Comparison of ENCODE assay signal across 8 cellular contexts in genomic region chr4:147707892-147708672, GRCh38. TPM values are rescaled to one million over a fixed set of nuclear protein-coding genes. Genes with fewer than 3 reads are reported as not detected.
DNase-seq lines count a peak whose midpoint lies in the region; ATAC-seq and TF ChIP-seq lines count a peak whose summit lies in the region.

No MANE protein-coding gene starts in this region.

- intact Hi-C loops in stomach (cut with DNase I; ENCODE audit: low total_unique reads): loop anchor here (5.0 kb wide), 1 partner anchor 159 kb away; no protein-coding TSS in a partner anchor

- H3K36me3 ChIP-seq in lung (ENCODE audit: control insufficient read depth in 2 of 2, insufficient read depth in 2 of 2, low read length in 2 of 2) (no peaks in the 10 kb centered on the region), stomach (no peaks in the 10 kb centered on the region)

- TF ChIP-seq CTCF in WI38 (IDR thresholded peaks at IDR 0.05; ENCODE audit: low read depth, low read length): peak; percentile 49; the same call in 1 of the 2 replicates
- TF ChIP-seq CTCF in lung (IDR thresholded peaks at IDR 0.05; ENCODE audit: control extremely low read depth, extremely low read depth): peak; percentile 89
- peak in 5 of 7 experiments; percentile 76 to 95 (median 86) for TF ChIP-seq CTCF in stomach (IDR thresholded peaks at IDR 0.05)

- H3K27me3 ChIP-seq in lung (ENCODE audit: control insufficient read depth, insufficient read depth) (no peaks in the 10 kb centered on the region), stomach (no peaks in the 10 kb centered on the region)

- H3K4me3 ChIP-seq in WI38 (ENCODE audit: low read depth, low read length): no peak overlapping the region
- no peak overlapping the region for H3K4me3 ChIP-seq in lung
- no peak overlapping the region for H3K4me3 ChIP-seq in stomach

- H3K4me1 ChIP-seq in lung (ENCODE audit: control insufficient read depth in 2 of 2, insufficient read depth in 2 of 2, low read length in 2 of 2) (no peaks in the 10 kb centered on the region), stomach (peaks cover 0 to 13% (median 4%) of the 10 kb centered on the region in 4 donors)

- TF ChIP-seq RAD21 in Ishikawa (IDR thresholded peaks at IDR 0.05; ENCODE audit: low read depth): peak; percentile 91

- peak; percentile 63 for DNase-seq in DMS53 (lab: John Stamatoyannopoulos, UW)
- peak; percentile 45 to 60 for DNase-seq in dermis microvascular lymphatic vessel endothelial cell (ENCODE audit: low read depth in 2 of 2)
- peak; percentile 43 for DNase-seq in lung (ENCODE audit: low spot score)
- peak; percentile 68 for DNase-seq in stomach
- no peak for DNase-seq in 8988T

- 40 to 51% methylated on average over 7 of the region's 7 CpGs for WGBS in lung, 2 donors
- 26 to 42% (median 32%) methylated on average over 7 of the region's 7 CpGs for WGBS in stomach, 5 donors

- peak; percentile 57 for ATAC-seq in GM19463 (IDR thresholded peaks at IDR 0.05; ENCODE audit: unreplicated experiment)
- ATAC-seq in lung (ENCODE audit: insufficient read depth, low FRiP score): peak; percentile 58

- no peak for TF ChIP-seq EP300 in Ishikawa (IDR thresholded peaks at IDR 0.05; ENCODE audit: borderline replicate concordance)
- no peak for TF ChIP-seq EP300 in stomach (IDR thresholded peaks at IDR 0.05)

- no peak for TF ChIP-seq POLR2A in stomach (IDR thresholded peaks at IDR 0.05)

- no peak overlapping the region for H3K27ac ChIP-seq in lung (ENCODE audit: low read depth in 1 of 2, low read length in 1 of 2)
- H3K27ac ChIP-seq in stomach: no peak overlapping the region

- H3K9me3 ChIP-seq in lung (ENCODE audit: control insufficient read depth in 2 of 2, insufficient read depth in 1 of 2, low read length in 1 of 2) (no peaks in the 10 kb centered on the region), stomach (no peaks in the 10 kb centered on the region)

TF ChIP-seq in Ishikawa, 13 proteins besides CTCF, POLR2A, EP300 and RAD21:
- no peak for TF ChIP-seq MAX (IDR thresholded peaks at IDR 0.05)
- TF ChIP-seq ZBTB7A (IDR thresholded peaks at IDR 0.05; ENCODE audit: low read depth): no peak
- TF ChIP-seq USF1 (IDR thresholded peaks at IDR 0.05): no peak
- TF ChIP-seq CEBPB (IDR thresholded peaks at IDR 0.05): no peak
- TF ChIP-seq REST (IDR thresholded peaks at IDR 0.05; ENCODE audit: low read depth): no peak
- TF ChIP-seq EGR1 (IDR thresholded peaks at IDR 0.05): no peak
- no peak for TF ChIP-seq TEAD4 (IDR thresholded peaks at IDR 0.05)
- no peak for TF ChIP-seq YY1 (IDR thresholded peaks at IDR 0.05; ENCODE audit: low read depth)
- no peak for TF ChIP-seq NFIC (IDR thresholded peaks at IDR 0.05)
- TF ChIP-seq CREB1 (IDR thresholded peaks at IDR 0.05; ENCODE audit: low read depth): no peak
- no peak for TF ChIP-seq TCF12 (IDR thresholded peaks at IDR 0.05; ENCODE audit: low read depth)
- TF ChIP-seq TAF1 (IDR thresholded peaks at IDR 0.05; ENCODE audit: low read depth): no peak

RNA-seq across cellular contexts. Expression of gene ARHGAP10, which starts 23.8 kb away (rescaled TPM):
- total RNA-seq in dermis microvascular lymphatic vessel endothelial cell (4.8 and 9.1 TPM in 2 replicates), lung (10 to 100 TPM; 23.6 to 25.0 TPM), stomach (100 to 1,000 TPM in 1 of 5 donors, 10 to 100 TPM in 4; 36.1 to 117 (median 51.9) TPM)
- polyA plus RNA-seq in lung (10 to 100 TPM in 1 of 2 donors, 1 to 10 TPM in 1; 9.1 to 11.4 TPM), stomach (10 to 100 TPM; 18.1 to 27.2 (median 22.0) TPM)

RNA-seq across cellular contexts. Expression of gene PRMT9, which starts 24.1 kb away (rescaled TPM):
- 9.4 and 10.1 TPM in 2 replicates for total RNA-seq in dermis microvascular lymphatic vessel endothelial cell
- 10 to 100 TPM in 1 of 2 donors, 1 to 10 TPM in 1; 8.0 to 23.9 TPM for total RNA-seq in lung
- polyA plus RNA-seq in lung: 1 to 10 TPM; 4.1 to 5.3 TPM
- total RNA-seq in stomach: 10 to 100 TPM in 3 of 5 donors, 1 to 10 TPM in 2; 5.8 to 23.9 (median 15.9) TPM
- 1 to 10 TPM; 2.4 to 3.7 (median 2.4) TPM for polyA plus RNA-seq in stomach
